Comparison of ENCODE assay signal across 8 cellular contexts in genomic region chr1:67683736-67684525, GRCh38. TPM values are rescaled to one million over a fixed set of nuclear protein-coding genes. Genes with fewer than 3 reads are reported as not detected.
A peak's percentile ranks its signal among the peaks of the same experiment; 100 is the strongest.
DNase-seq lines count a peak whose midpoint lies in the region; ATAC-seq, FAIRE-seq and TF ChIP-seq lines count a peak whose summit lies in the region.

No MANE protein-coding gene starts in this region.

- H3K9me3 ChIP-seq in body of pancreas: no peaks in the 10 kb centered on the region
- H3K9me3 ChIP-seq in stomach: no peaks in the 10 kb centered on the region

- H3K4me3 ChIP-seq in GM06990 (replicated peaks; ENCODE audit: low read depth, low read length) (peak overlapping the region; percentile 19; the same call in 1 of the 2 replicates), body of pancreas (no peak overlapping the region), stomach (peak overlapping the region; percentile 71 to 89 (median 86))

- WGBS in body of pancreas, 2 donors: 22 to 23% methylated on average over 8 of the region's 8 CpGs
- 19 to 28% (median 26%) methylated on average over 8 of the region's 8 CpGs for WGBS in stomach, 5 donors

- H3K27ac ChIP-seq in body of pancreas (peak overlapping the region; percentile 4 to 98 (median 70)), stomach (peak overlapping the region; percentile 9 to 98 (median 96))

- no peak for ATAC-seq in body of pancreas

- DNase-seq in GM06990 (ENCODE audit: extremely low read depth, insufficient read length) (no peak), RPMI7951 (ENCODE audit: low read depth) (peak; percentile 35), body of pancreas (peak in 1 of 4 donors; percentile 5), middle frontal gyrus (ENCODE audit: extremely low spot score, low spot score) (peak; percentile 18), stomach (no peak), NK-92 (lab: John Stamatoyannopoulos, UW; ENCODE audit: unreplicated experiment) (no peak), NCI-H187 (lab: John Stamatoyannopoulos, UW) (no peak), HTR-8/SVneo (ENCODE audit: insufficient read length, low spot score) (no peak)

- no peak for FAIRE-seq in HTR-8/SVneo (lab: Jason Lieb, UNC)

- TF ChIP-seq POLR2A in body of pancreas (IDR thresholded peaks at IDR 0.05): no peak
- TF ChIP-seq POLR2A in stomach (IDR thresholded peaks at IDR 0.05): no peak

- intact Hi-C loops in body of pancreas (cut with DNase I) (loop anchor here (10.0 kb wide), 1 partner anchor 119 kb away; no protein-coding TSS in a partner anchor), stomach (cut with DNase I; ENCODE audit: low total_unique reads) (loop anchor here (10.0 kb wide), 1 partner anchor 119 kb away; no protein-coding TSS in a partner anchor)

- no peak for TF ChIP-seq EP300 in stomach (IDR thresholded peaks at IDR 0.05)

- H3K36me3 ChIP-seq in GM06990 (ENCODE audit: control insufficient read depth, insufficient read depth, low read length) (peaks cover 7% of the 10 kb centered on the region), body of pancreas (replicated peaks in 1 of 2; ENCODE audit: insufficient read depth in 1 of 2, low read depth in 2 of 2) (peaks cover 0 to 1% of the 10 kb centered on the region in 2 donors), stomach (peaks cover 3 to 15% (median 14%) of the 10 kb centered on the region in 4 donors)

- H3K27me3 ChIP-seq in GM06990 (replicated peaks; ENCODE audit: control insufficient read depth, insufficient read depth, low read length): no peaks in the 10 kb centered on the region
- H3K27me3 ChIP-seq in body of pancreas: no peaks in the 10 kb centered on the region
- no peaks in the 10 kb centered on the region for H3K27me3 ChIP-seq in stomach

- TF ChIP-seq CTCF in GM06990 (IDR thresholded peaks at IDR 0.05; ENCODE audit: insufficient read depth, low read length, poor library complexity, severe bottlenecking): no peak
- no peak for TF ChIP-seq CTCF in body of pancreas (IDR thresholded peaks at IDR 0.05)
- no peak for TF ChIP-seq CTCF in stomach (IDR thresholded peaks at IDR 0.05)

- peaks cover 36% of the 10 kb centered on the region for H3K4me1 ChIP-seq in body of pancreas
- H3K4me1 ChIP-seq in stomach: peaks cover 12 to 46% (median 30%) of the 10 kb centered on the region in 4 donors

RNA-seq across cellular contexts. Expression of gene GADD45A, which starts 1.1 kb away (rescaled TPM):
- 45.8 and 46.0 TPM in 2 replicates for total RNA-seq in RPMI7951 (2014; rRNA removed; shearing (Covaris generic))
- total RNA-seq in body of pancreas: 10 to 100 TPM; 18.5 to 28.3 TPM
- total RNA-seq in stomach: 10 to 100 TPM in 4 of 5 donors, 1 to 10 TPM in 1; 4.7 to 63.8 (median 37.5) TPM
- 10 to 100 TPM; 31.6 to 84.8 (median 39.4) TPM for polyA plus RNA-seq in stomach

Comparison
In these comparisons a context has a peak if more than half of its experiments do, and no peak if none do; other contexts are left out.
1. DNase-seq: peak in RPMI7951 (single experiment) and middle frontal gyrus (single experiment); none in GM06990 (single experiment), stomach (single experiment), NK-92 (single experiment), NCI-H187 (0 of 2) and HTR-8/SVneo (single experiment).
2. H3K4me3 ChIP-seq: peak in GM06990 (single experiment) and stomach (4 of 4); none in body of pancreas (0 of 2).